2 cellular contexts compared by ENCODE assay signal in the genomic region with DNA sequence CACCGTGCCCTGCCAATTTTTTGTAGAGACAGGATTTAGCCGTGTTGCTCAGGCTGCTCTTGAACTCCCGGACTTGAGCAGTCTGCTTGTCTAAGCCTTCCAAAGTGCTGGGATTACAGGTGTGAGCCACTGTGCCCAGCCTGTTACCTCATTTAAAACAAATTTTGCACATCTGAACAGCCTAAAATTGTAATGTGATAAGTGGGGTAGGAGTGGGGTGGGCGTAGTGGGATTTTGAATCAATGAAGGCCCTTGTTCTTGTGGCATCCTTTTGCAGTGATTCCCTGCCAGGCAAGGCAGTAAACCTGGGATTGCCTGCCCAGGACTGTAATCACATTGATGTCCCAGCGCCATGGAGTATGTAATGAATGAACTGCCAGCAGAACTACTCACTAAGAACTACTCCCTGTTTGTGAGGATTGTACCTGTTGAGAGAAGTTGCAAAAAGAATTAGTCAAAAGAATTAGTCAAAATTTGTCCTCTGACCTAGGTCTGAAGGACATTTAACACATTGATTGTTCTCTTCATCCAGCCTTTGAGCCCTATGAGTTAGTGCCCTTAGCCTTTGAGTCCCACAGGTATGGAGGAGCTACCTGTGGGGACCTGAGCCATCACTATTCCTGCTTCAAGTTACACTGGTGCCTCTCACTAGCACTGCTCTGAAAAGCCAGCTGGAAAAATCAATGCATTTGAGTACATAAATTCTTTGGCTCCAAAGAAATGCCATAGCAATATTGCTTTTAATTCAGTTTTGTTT.
A peak's percentile ranks its signal among the peaks of the same experiment; 100 is the strongest.
TF ChIP-seq lines count a peak whose summit lies in the region.

No MANE protein-coding gene starts in this region.

TF ChIP-seq in A549, 52 proteins besides CTCF, POLR2A, EP300 and RAD21 (continued from another document):
- TF ChIP-seq HMGXB4 (CRISPR knock-in tag; IDR thresholded peaks at IDR 0.05; ENCODE audit: borderline replicate concordance) (no peak), MAZ (IDR thresholded peaks at IDR 0.05; ENCODE audit: borderline replicate concordance, low read depth, low read length) (no peak)

TF ChIP-seq in WTC11, 78 proteins besides CTCF, POLR2A, EP300 and RAD21 (continued from another document):
- TF ChIP-seq ZNF532 (CRISPR knock-in tag; IDR thresholded peaks at IDR 0.05; ENCODE audit: borderline replicate concordance): 0 out of 2 replicates have a peak, but pooled peaks have one; percentile 8
